In the genomic region with DNA sequence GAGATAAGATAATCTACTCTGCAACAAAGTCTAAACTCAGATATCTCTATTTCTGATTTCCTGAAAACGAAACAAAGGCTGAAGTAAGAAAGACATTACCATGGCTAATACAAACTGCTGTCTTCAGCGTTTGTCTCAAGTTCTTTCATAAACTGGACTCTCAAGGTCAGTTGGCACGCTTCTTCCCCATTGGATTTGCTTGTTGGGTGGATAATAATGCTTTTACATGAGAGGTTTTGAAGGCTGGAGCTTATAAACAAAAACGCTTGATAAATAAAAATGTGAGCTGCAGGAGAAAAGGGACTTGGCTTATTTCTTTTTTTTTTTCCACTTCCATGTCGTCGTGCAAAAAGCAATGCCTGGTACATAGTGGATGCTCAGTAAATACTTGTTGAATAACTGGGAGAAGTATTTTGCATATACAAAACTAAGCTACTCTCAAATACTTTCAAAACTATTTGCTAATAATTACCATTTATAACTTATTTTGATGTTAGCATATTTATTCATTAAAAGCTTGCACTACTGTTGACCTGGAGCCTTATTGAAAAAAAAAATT, we compare ENCODE assay signal across 8 cellular contexts.
DNase-seq lines count a peak whose midpoint lies in the region; ATAC-seq and TF ChIP-seq lines count a peak whose summit lies in the region.

No MANE protein-coding gene starts in this region.

- H3K27ac ChIP-seq in BLaER1 (peak overlapping the region; percentile 86), GM23338 (ENCODE audit: low read depth) (peak overlapping the region; percentile 99), esophagus squamous epithelium (peak overlapping the region; percentile 69 to 94 (median 92)), ovary (peak overlapping the region; percentile 77 to 79)

- no peaks in the 10 kb centered on the region for H3K9me2 ChIP-seq in GM23338 (ENCODE audit: insufficient read depth)

- no peak overlapping the region for H3K4me3 ChIP-seq in BLaER1
- peak overlapping the region; percentile 2; the same call in 1 of the 2 replicates for H3K4me3 ChIP-seq in GM23338
- peak overlapping the region in 3 of 4 donors; percentile 19 to 54 (median 19) for H3K4me3 ChIP-seq in esophagus squamous epithelium
- H3K4me3 ChIP-seq in ovary = peak overlapping the region; percentile 0

- in situ Hi-C loops in SK-MEL-5 (cut with HindIII; ENCODE audit: low pct_unique_long_range_greater_than_20kb, low sequenced_read_pairs) = no loop called here

- ATAC-seq in GM23338 (no peak), GM21786 (IDR thresholded peaks at IDR 0.05; ENCODE audit: unreplicated experiment) (no peak)

- 9 to 19% methylated on average over 6 of the region's 6 CpGs for whole genome bisulfite sequencing in esophagus squamous epithelium, 2 donors
- 1 to 3% (median 2%) methylated on average over 6 of the region's 6 CpGs for WGBS in ovary, 3 donors

- H3K27ac Mint-ChIP-seq in GM23338 = peak overlapping the region; percentile 98

- H3K36me3 ChIP-seq in BLaER1 (no peaks in the 10 kb centered on the region), GM23338 (ENCODE audit: insufficient read depth) (no peaks in the 10 kb centered on the region), esophagus squamous epithelium (no peaks in the 10 kb centered on the region), ovary (no peaks in the 10 kb centered on the region)

- DNase-seq in GM23338 (ENCODE audit: low spot score) = no peak
- DNase-seq in SK-MEL-5 (ENCODE audit: low read depth, low spot score) = peak; percentile 43
- no peak for DNase-seq in esophagus squamous epithelium (lab: John Stamatoyannopoulos, UW)
- DNase-seq in ovary = peak in 3 of 5 donors; percentile 38 to 53 (median 47)
- DNase-seq in EL = no peak
- no peak for DNase-seq in dedifferentiated amniotic fluid mesenchymal stem cell (ENCODE audit: extremely low spot score)

- peak overlapping the region; percentile 12; the same call in 1 of the 2 replicates for H2AFZ ChIP-seq in GM23338

- H3K4me1 ChIP-seq in BLaER1 (peaks cover 17% of the 10 kb centered on the region), GM23338 (ENCODE audit: insufficient read depth) (peaks cover 19% of the 10 kb centered on the region), esophagus squamous epithelium (peaks cover 0 to 25% (median 9%) of the 10 kb centered on the region in 3 donors), ovary (ENCODE audit: insufficient read depth) (peaks cover 2% of the 10 kb centered on the region)

- peaks cover 2% of the 10 kb centered on the region; the same call in 1 of the 2 replicates for H3F3A ChIP-seq in GM23338 (replicated peaks; ENCODE audit: low read depth)

- H3K27me3 ChIP-seq in BLaER1 = no peaks in the 10 kb centered on the region
- no peaks in the 10 kb centered on the region for H3K27me3 ChIP-seq in GM23338 (ENCODE audit: insufficient read depth)
- no peaks in the 10 kb centered on the region for H3K27me3 ChIP-seq in esophagus squamous epithelium
- no peaks in the 10 kb centered on the region for H3K27me3 ChIP-seq in ovary

- TF ChIP-seq CTCF in GM23338 (conservative IDR thresholded peaks at IDR 0.05; ENCODE audit: low read depth in 2 of 2) = no peak
- TF ChIP-seq CTCF in esophagus squamous epithelium (IDR thresholded peaks at IDR 0.05) = no peak
- TF ChIP-seq CTCF in ovary (IDR thresholded peaks at IDR 0.05) = no peak

- H3K9me3 ChIP-seq in BLaER1 = peaks cover 4% of the 10 kb centered on the region; the same call in 1 of the 2 replicates
- H3K9me3 ChIP-seq in esophagus squamous epithelium = no peaks in the 10 kb centered on the region
- no peaks in the 10 kb centered on the region for H3K9me3 ChIP-seq in ovary

- H4K20me1 ChIP-seq in BLaER1 = no peaks in the 10 kb centered on the region
- H4K20me1 ChIP-seq in GM23338 (replicated peaks; ENCODE audit: insufficient read depth) = no peaks in the 10 kb centered on the region

- H3K27me3 Mint-ChIP-seq in GM23338 (ENCODE audit: insufficient read depth, low read depth, poor library complexity) = peaks cover 15% of the 10 kb centered on the region

- peak overlapping the region; percentile 50 for H3K4me3 Mint-ChIP-seq in GM23338

- TF ChIP-seq EP300 in ovary (IDR thresholded peaks at IDR 0.05) = no peak

- peaks cover 21% of the 10 kb centered on the region for H3K4me1 Mint-ChIP-seq in GM23338

- H3K9me3 Mint-ChIP-seq in GM23338 = peaks cover 7% of the 10 kb centered on the region

- H3K9ac ChIP-seq in BLaER1 = peak overlapping the region; percentile 71

- intact Hi-C loops in esophagus squamous epithelium (cut with DNase I) (loop anchor here (10.0 kb wide), 1 partner anchor 62 kb away; the partner anchor contains the start of gene EEF1A1), ovary (cut with DNase I) (no loop called here)

- H3K79me2 ChIP-seq in GM23338 (replicated peaks; ENCODE audit: insufficient read depth) = no peaks in the 10 kb centered on the region

- H3K4me2 ChIP-seq in BLaER1 = peak overlapping the region; percentile 71
- H3K4me2 ChIP-seq in GM23338 = peak overlapping the region; percentile 60

- peaks cover 2% of the 10 kb centered on the region; the same call in 2 of the 3 replicates for H3K36me3 Mint-ChIP-seq in GM23338 (ENCODE audit: low read depth)

- TF ChIP-seq POLR2A in esophagus squamous epithelium (IDR thresholded peaks at IDR 0.05) (no peak), ovary (IDR thresholded peaks at IDR 0.05) (no peak)

TF ChIP-seq in GM23338, 12 proteins besides CTCF, POLR2A, EP300 and RAD21:
- TF ChIP-seq, protein P1, sequence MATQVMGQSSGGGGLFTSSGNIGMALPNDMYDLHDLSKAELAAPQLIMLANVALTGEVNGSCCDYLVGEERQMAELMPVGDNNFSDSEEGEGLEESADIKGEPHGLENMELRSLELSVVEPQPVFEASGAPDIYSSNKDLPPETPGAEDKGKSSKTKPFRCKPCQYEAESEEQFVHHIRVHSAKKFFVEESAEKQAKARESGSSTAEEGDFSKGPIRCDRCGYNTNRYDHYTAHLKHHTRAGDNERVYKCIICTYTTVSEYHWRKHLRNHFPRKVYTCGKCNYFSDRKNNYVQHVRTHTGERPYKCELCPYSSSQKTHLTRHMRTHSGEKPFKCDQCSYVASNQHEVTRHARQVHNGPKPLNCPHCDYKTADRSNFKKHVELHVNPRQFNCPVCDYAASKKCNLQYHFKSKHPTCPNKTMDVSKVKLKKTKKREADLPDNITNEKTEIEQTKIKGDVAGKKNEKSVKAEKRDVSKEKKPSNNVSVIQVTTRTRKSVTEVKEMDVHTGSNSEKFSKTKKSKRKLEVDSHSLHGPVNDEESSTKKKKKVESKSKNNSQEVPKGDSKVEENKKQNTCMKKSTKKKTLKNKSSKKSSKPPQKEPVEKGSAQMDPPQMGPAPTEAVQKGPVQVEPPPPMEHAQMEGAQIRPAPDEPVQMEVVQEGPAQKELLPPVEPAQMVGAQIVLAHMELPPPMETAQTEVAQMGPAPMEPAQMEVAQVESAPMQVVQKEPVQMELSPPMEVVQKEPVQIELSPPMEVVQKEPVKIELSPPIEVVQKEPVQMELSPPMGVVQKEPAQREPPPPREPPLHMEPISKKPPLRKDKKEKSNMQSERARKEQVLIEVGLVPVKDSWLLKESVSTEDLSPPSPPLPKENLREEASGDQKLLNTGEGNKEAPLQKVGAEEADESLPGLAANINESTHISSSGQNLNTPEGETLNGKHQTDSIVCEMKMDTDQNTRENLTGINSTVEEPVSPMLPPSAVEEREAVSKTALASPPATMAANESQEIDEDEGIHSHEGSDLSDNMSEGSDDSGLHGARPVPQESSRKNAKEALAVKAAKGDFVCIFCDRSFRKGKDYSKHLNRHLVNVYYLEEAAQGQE (IDR thresholded peaks at IDR 0.05; ENCODE audit: unreplicated experiment) = no peak
- no peak for TF ChIP-seq NANOG (IDR thresholded peaks at IDR 0.05; ENCODE audit: borderline replicate concordance)
TF ChIP-seq in GM23338: peak in this region for 0.

Comparison
In these comparisons a context has a peak if more than half of its experiments do, and no peak if none do; other contexts are left out.
1. DNase-seq: peak in SK-MEL-5 (single experiment) and ovary (3 of 5); none in GM23338 (single experiment), esophagus squamous epithelium (single experiment), EL (single experiment) and dedifferentiated amniotic fluid mesenchymal stem cell (single experiment).
2. Peak in every context shown above with its lines, with median percentiles within 50 percentile points of each other: H3K27ac ChIP-seq.